ENCODE assay signal across 9 cellular contexts in the genomic region with DNA sequence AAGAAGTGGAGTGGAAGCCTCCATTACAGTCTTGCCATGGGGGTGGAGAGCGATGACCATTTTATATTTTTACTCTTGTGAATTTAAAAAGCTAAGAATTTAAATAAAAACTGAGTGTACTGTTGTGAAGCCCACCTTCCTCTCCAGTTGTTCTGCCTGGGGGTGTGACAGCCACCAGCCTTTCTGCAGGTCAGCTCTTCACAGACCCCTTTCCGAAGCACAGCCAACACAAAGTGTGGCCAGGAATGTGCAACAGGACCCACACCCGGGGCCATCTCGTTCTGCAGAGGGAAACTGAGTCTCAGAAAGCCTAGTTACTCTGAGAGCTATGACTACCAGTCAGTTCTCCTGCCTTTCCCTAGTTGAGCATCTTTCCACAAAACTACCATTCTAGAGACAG. TPM values are rescaled to one million over a fixed set of nuclear protein-coding genes. Genes with fewer than 3 reads are reported as not detected.
DNase-seq lines count a peak whose midpoint lies in the region; ATAC-seq and TF ChIP-seq lines count a peak whose summit lies in the region.
"Had no signal": no experiment of that assay in that cellular context is flagged by ENCODE, and none has a peak within 500 bp of the region (broad histone marks: within the 10 kb centered on the region; RNA-seq: fewer than 3 reads in every experiment).

No MANE protein-coding gene starts in this region.

- no CpG with 5 or more reads among the region's 4 CpGs for WGBS in H9 (ENCODE audit: extremely low coverage, insufficient read length, low lambda C conversion rate)

- H3K27ac ChIP-seq in H9 (ENCODE audit: insufficient read length, low read depth, low read length) (no peak overlapping the region), SU-DHL-6 (ENCODE audit: low read depth, low read length) (no peak overlapping the region)

- H4K5ac ChIP-seq in H9 (ENCODE audit: insufficient read length, low read depth, low read length) = no peak overlapping the region

- ATAC-seq in HG02571 (IDR thresholded peaks at IDR 0.05; ENCODE audit: unreplicated experiment) (no peak), HG03135 (IDR thresholded peaks at IDR 0.05; ENCODE audit: unreplicated experiment) (no peak)

- no peak overlapping the region for H2BK15ac ChIP-seq in H9 (ENCODE audit: low read depth, low read length)

- H2BK12ac ChIP-seq in H9 (ENCODE audit: insufficient read length, low read depth, low read length) = no peak overlapping the region

- H4K8ac ChIP-seq in H9 (replicated peaks; ENCODE audit: insufficient read length, low read depth, low read length) = no peak overlapping the region

- peaks cover 4% of the 10 kb centered on the region for H3K4me1 ChIP-seq in H9 (ENCODE audit: insufficient read depth, low read length)

- H3K79me2 ChIP-seq in H9 (ENCODE audit: insufficient read depth, low read length) (peaks cover 16% of the 10 kb centered on the region; the same call in 1 of the 2 replicates), SU-DHL-6 (ENCODE audit: insufficient read depth, low read length) (peaks cover 43% of the 10 kb centered on the region)

- H3K9me3 ChIP-seq in H9 (ENCODE audit: control insufficient read depth, low read depth, low read length) = no peaks in the 10 kb centered on the region
- no peaks in the 10 kb centered on the region for H3K9me3 ChIP-seq in SU-DHL-6 (ENCODE audit: insufficient read depth, low read length)

- no peak overlapping the region for H2AK5ac ChIP-seq in H9 (ENCODE audit: insufficient read length, low read length)

- H3K4me3 ChIP-seq in SU-DHL-6 (ENCODE audit: insufficient read depth, low read length, poor library complexity, severe bottlenecking) (peak overlapping the region; percentile 88), fibroblast of pulmonary artery (replicated peaks; ENCODE audit: low read depth, low read length) (peak overlapping the region; percentile 79), skeletal muscle cell (ENCODE audit: low read depth, low read length) (peak overlapping the region; percentile 82)

- H3F3A ChIP-seq in SU-DHL-6 (ENCODE audit: insufficient read depth) = no peaks in the 10 kb centered on the region

- H4K20me1 ChIP-seq in H9 (ENCODE audit: control insufficient read depth, insufficient read depth, insufficient read length) (no peaks in the 10 kb centered on the region), SU-DHL-6 (ENCODE audit: low read depth, low read length) (no peaks in the 10 kb centered on the region; the same call in 1 of the 2 replicates)

- no peaks in the 10 kb centered on the region for H3K9me2 ChIP-seq in SU-DHL-6 (replicated peaks; ENCODE audit: insufficient read depth, low read length)

- no peaks in the 10 kb centered on the region; the same call in 1 of the 2 replicates for H3K27me3 ChIP-seq in H9 (ENCODE audit: insufficient read depth, low read length)
- H3K27me3 ChIP-seq in SU-DHL-6 (ENCODE audit: low read length) = no peaks in the 10 kb centered on the region

- DNase-seq in H9 (no peak), fibroblast of pulmonary artery (ENCODE audit: low read depth) (no peak), skeletal muscle cell (ENCODE audit: low read depth) (no peak), HCEC 1CT (no peak)
- no peak for DNase-seq in stimulated activated CD4-positive, alpha-beta T cell treated with anti-CD3 and anti-CD28 coated beads, Interleukin-2, amount 100 ng/mL, for 24 hours
- DNase-seq: foreskin melanocyte had no signal

- H3K27me3 Mint-ChIP-seq in H9 (ENCODE audit: low read depth) = peaks cover 31% of the 10 kb centered on the region

- H3K4me3 Mint-ChIP-seq in H9 = peak overlapping the region; percentile 83 to 95

- H4K91ac ChIP-seq in H9 (ENCODE audit: insufficient read length, low read depth, low read length) = no peak overlapping the region

- no peak overlapping the region for H3K18ac ChIP-seq in H9 (ENCODE audit: insufficient read length, low read depth, low read length)

- H3K9ac ChIP-seq in H9 (ENCODE audit: extremely low read depth, insufficient read length, low read length) (no peak overlapping the region), SU-DHL-6 (ENCODE audit: low read length) (peak overlapping the region; percentile 89)

- H3K14ac ChIP-seq in H9 (ENCODE audit: insufficient read depth, low read length) = no peak overlapping the region

- no peak overlapping the region for H2BK120ac ChIP-seq in H9 (ENCODE audit: low read depth, low read length, poor library complexity, severe bottlenecking)

- H3K4me1 Mint-ChIP-seq in H9 = peaks cover 15 to 24% of the 10 kb centered on the region in 2 experiments

- no peak overlapping the region for H3K56ac ChIP-seq in H9 (ENCODE audit: insufficient read length, low read depth, low read length)

- no peak overlapping the region for H2BK20ac ChIP-seq in H9 (ENCODE audit: low read depth, low read length, poor library complexity, severe bottlenecking)

- H3K4me2 ChIP-seq in H9 (ENCODE audit: insufficient read depth, insufficient read length, low read length) (peak overlapping the region; percentile 91), SU-DHL-6 (ENCODE audit: low read depth, low read length, poor library complexity, severe bottlenecking) (peak overlapping the region; percentile 94)

- H3K23ac ChIP-seq in H9 (ENCODE audit: insufficient read length, low read depth, low read length) = no peak overlapping the region

- no peak overlapping the region for H3K27ac Mint-ChIP-seq in H9

- peaks cover 13% of the 10 kb centered on the region for H3K79me1 ChIP-seq in H9 (ENCODE audit: insufficient read depth, low read depth, low read length, poor library complexity, severe bottlenecking)

- TF ChIP-seq CTCF in H9 (conservative IDR thresholded peaks at IDR 0.05) (no peak), SU-DHL-6 (IDR thresholded peaks at IDR 0.05; ENCODE audit: insufficient read depth, low read length, poor library complexity, severe bottlenecking) (no peak), fibroblast of pulmonary artery (IDR thresholded peaks at IDR 0.05; ENCODE audit: low read length, missing control alignments) (no peak)

- H2AFZ ChIP-seq in H9 (ENCODE audit: low read length) = no peak overlapping the region
- H2AFZ ChIP-seq in SU-DHL-6 (ENCODE audit: low read depth, low read length, severe bottlenecking) = no peak overlapping the region

- no peak overlapping the region for H3T11ph ChIP-seq in H9 (ENCODE audit: low read length)

- H2BK5ac ChIP-seq in H9 (ENCODE audit: insufficient read length, low read length) = no peak overlapping the region

- H3K36me3 ChIP-seq in SU-DHL-6 (ENCODE audit: low read length) = peaks cover 9% of the 10 kb centered on the region; the same call in 1 of the 2 replicates

- H3K9me3 Mint-ChIP-seq in H9 = no peaks in the 10 kb centered on the region

- no peak overlapping the region for H3K4ac ChIP-seq in H9 (ENCODE audit: low read depth, low read length)

- peaks cover 25 to 45% (median 37%) of the 10 kb centered on the region in 3 experiments for H3K36me3 Mint-ChIP-seq in H9 (ENCODE audit: insufficient read depth in 1 of 3, low read depth in 3 of 3)

- H3K23me2 ChIP-seq in H9 (ENCODE audit: insufficient read length, low read depth, low read length, poor library complexity, severe bottlenecking) = peaks cover 10% of the 10 kb centered on the region

RNA-seq across cellular contexts. Expression of gene GRPEL1, which starts 1.4 kb away (rescaled TPM):
- 40.7 and 41.3 TPM in 2 replicates for total RNA-seq in H9 (2021)

RNA-seq across cellular contexts. Expression of gene TADA2B, which starts 23.3 kb away (rescaled TPM):
- 14.0 and 17.0 TPM in 2 replicates for total RNA-seq in H9 (2021)
